In genomic region chr14:23610090-23610814, GRCh38 we compare ENCODE assay signal across 1 cellular context.
TF ChIP-seq lines count a peak whose summit lies in the region.

No MANE protein-coding gene starts in this region.

TF ChIP-seq in HepG2, 621 proteins besides CTCF, POLR2A, EP300 and RAD21 (continued from another document):
- TF ChIP-seq ETS1 (CRISPR knock-in tag; IDR thresholded peaks at IDR 0.05) (no peak; the same call in 1 of the 2 replicates), ZHX1 (CRISPR knock-in tag; IDR thresholded peaks at IDR 0.05; ENCODE audit: low read depth) (no peak; the same call in 1 of the 2 replicates), HNRNPL (IDR thresholded peaks at IDR 0.05; ENCODE audit: low read depth, low read length) (no peak)
